Comparison of ENCODE assay signal across 1 cellular context in genomic region chr3:16304065-16305010, GRCh38.
TF ChIP-seq lines count a peak whose summit lies in the region.

No MANE protein-coding gene starts in this region.

TF ChIP-seq in endothelial cell of umbilical vein, 7 proteins besides CTCF, POLR2A, EP300 and RAD21:
- TF ChIP-seq GATA2 (IDR thresholded peaks at IDR 0.05; ENCODE audit: insufficient read depth, insufficient read length, low read depth, low read length) (no peak), EZH2 (IDR thresholded peaks at IDR 0.05; ENCODE audit: borderline replicate concordance, low read depth, low read length, severe bottlenecking) (no peak), MYC (IDR thresholded peaks at IDR 0.05; ENCODE audit: low read depth, low read length) (no peak), FOS (IDR thresholded peaks at IDR 0.05; ENCODE audit: borderline replicate concordance, insufficient read depth, low read length) (no peak), POLR2AphosphoS5 (IDR thresholded peaks at IDR 0.05; ENCODE audit: insufficient read depth, low read depth, low read length) (no peak), MAX (IDR thresholded peaks at IDR 0.05; ENCODE audit: insufficient read depth, insufficient read length) (no peak), JUN (IDR thresholded peaks at IDR 0.05; ENCODE audit: borderline replicate concordance, insufficient read depth, insufficient read length, low read depth) (no peak)
TF ChIP-seq in endothelial cell of umbilical vein: peak in this region for 0.
